8 cellular contexts compared by ENCODE assay signal in genomic region chr3:58177747-58178527, GRCh38. TPM values are rescaled to one million over a fixed set of nuclear protein-coding genes. Genes with fewer than 3 reads are reported as not detected.
DNase-seq lines count a peak whose midpoint lies in the region; ATAC-seq and TF ChIP-seq lines count a peak whose summit lies in the region.

No MANE protein-coding gene starts in this region.

- H3K4me1 ChIP-seq in Peyer's patch (peaks cover 0 to 67% (median 2%) of the 10 kb centered on the region in 4 donors), stomach (peaks cover 52 to 74% (median 58%) of the 10 kb centered on the region in 4 donors)

- peak overlapping the region; percentile 75 for H3K27ac Mint-ChIP-seq in neural crest cell (ENCODE audit: unreplicated experiment)

- peaks cover 17% of the 10 kb centered on the region for H3K4me1 Mint-ChIP-seq in neural crest cell

- peak overlapping the region; percentile 47 for H3K4me3 Mint-ChIP-seq in neural crest cell

- H3K27me3 ChIP-seq in Peyer's patch (no peaks in the 10 kb centered on the region), stomach (no peaks in the 10 kb centered on the region)

- H3K9me3 Mint-ChIP-seq in neural crest cell, result no peaks in the 10 kb centered on the region

- 10 to 12% (median 11%) methylated on average over 30 to 46 of the region's 46 CpGs for WGBS in stomach, 5 donors

- H3K9me3 ChIP-seq in Peyer's patch, result no peaks in the 10 kb centered on the region
- H3K9me3 ChIP-seq in stomach, result no peaks in the 10 kb centered on the region

- ATAC-seq in GM19035 (IDR thresholded peaks at IDR 0.05; ENCODE audit: unreplicated experiment) (peak; percentile 83), HG03460 (IDR thresholded peaks at IDR 0.05; ENCODE audit: unreplicated experiment) (peak; percentile 72)

- H3K36me3 ChIP-seq in Peyer's patch (no peaks in the 10 kb centered on the region), stomach (no peaks in the 10 kb centered on the region)

- H3K27ac ChIP-seq in Peyer's patch (peak overlapping the region in 1 of 4 donors; percentile 39), stomach (peak overlapping the region; percentile 20 to 88 (median 78))

- peak; percentile 91 for DNase-seq in Ammon's horn (ENCODE audit: low spot score)
- peak; percentile 89 to 96 (median 93) for DNase-seq in Peyer's patch
- DNase-seq in activated T-helper 9 cell treated with anti-CD3 and anti-CD28 coated beads, Interleukin-2, amount 50 U/mL, for 16 hours (ENCODE audit: low read depth), result peak; percentile 82
- peak; percentile 61 to 90 for DNase-seq in foreskin fibroblast
- peak; percentile 99 for DNase-seq in neural crest cell (ENCODE audit: low read depth, low spot score)
- DNase-seq in stomach, result peak; percentile 93

- no peaks in the 10 kb centered on the region for H3K36me3 Mint-ChIP-seq in neural crest cell (ENCODE audit: low read depth)

- peaks cover 7% of the 10 kb centered on the region for H3K27me3 Mint-ChIP-seq in neural crest cell (ENCODE audit: low read depth)

- intact Hi-C loops in stomach (cut with DNase I; ENCODE audit: low total_unique reads), result loop anchor here (10.0 kb wide), 1 partner anchor 173 kb away; the partner anchor contains the start of gene FLNB

- TF ChIP-seq POLR2A in Peyer's patch (IDR thresholded peaks at IDR 0.05) (no peak), stomach (IDR thresholded peaks at IDR 0.05) (no peak)

- H3K4me3 ChIP-seq in Peyer's patch (peak overlapping the region; percentile 26 to 63 (median 50)), foreskin fibroblast (ENCODE audit: low read depth in 1 of 2, low read length in 2 of 2) (peak overlapping the region; percentile 42 to 55), stomach (peak overlapping the region; percentile 40 to 51 (median 44))

- no peak for TF ChIP-seq EP300 in stomach (IDR thresholded peaks at IDR 0.05)

- TF ChIP-seq CTCF in Peyer's patch (IDR thresholded peaks at IDR 0.05), result peak; percentile 85 to 97 (median 94)
- peak; percentile 93 for TF ChIP-seq CTCF in foreskin fibroblast (IDR thresholded peaks at IDR 0.05; ENCODE audit: low read depth, low read length)
- TF ChIP-seq CTCF in neural crest cell (conservative IDR thresholded peaks at IDR 0.05), result peak; percentile 97
- peak in 5 of 7 experiments; percentile 88 to 96 (median 91) for TF ChIP-seq CTCF in stomach (IDR thresholded peaks at IDR 0.05)

RNA-seq across cellular contexts. Expression of gene DNASE1L3, which starts 32.8 kb away (rescaled TPM):
- total RNA-seq in Peyer's patch (10 to 100 TPM in 1 of 4 donors, 1 to 10 TPM in 3; 1.9 to 47.0 (median 3.9) TPM), neural crest cell (not detected in 2 replicates), stomach (10 to 100 TPM in 1 of 5 donors, 1 to 10 TPM in 1, under 1 TPM in 1, not detected in 2; 0.43 to 10.4 (median 5.1) TPM)
- 1 to 10 TPM in 2 of 3 donors, under 1 TPM in 1; 0.44 to 4.4 (median 1.8) TPM for polyA plus RNA-seq in stomach

RNA-seq across cellular contexts. Expression of gene ABHD6, which starts 59.7 kb away (rescaled TPM):
- total RNA-seq in Peyer's patch (10 to 100 TPM in 3 of 4 donors, 1 to 10 TPM in 1; 9.1 to 97.6 (median 55.7) TPM), neural crest cell (5.5 and 7.3 TPM in 2 replicates), stomach (10 to 100 TPM in 3 of 5 donors, 1 to 10 TPM in 2; 5.8 to 22.8 (median 12.2) TPM)
- polyA plus RNA-seq in stomach, result 1 to 10 TPM; 4.3 to 6.2 (median 4.6) TPM
